In the genomic region with DNA sequence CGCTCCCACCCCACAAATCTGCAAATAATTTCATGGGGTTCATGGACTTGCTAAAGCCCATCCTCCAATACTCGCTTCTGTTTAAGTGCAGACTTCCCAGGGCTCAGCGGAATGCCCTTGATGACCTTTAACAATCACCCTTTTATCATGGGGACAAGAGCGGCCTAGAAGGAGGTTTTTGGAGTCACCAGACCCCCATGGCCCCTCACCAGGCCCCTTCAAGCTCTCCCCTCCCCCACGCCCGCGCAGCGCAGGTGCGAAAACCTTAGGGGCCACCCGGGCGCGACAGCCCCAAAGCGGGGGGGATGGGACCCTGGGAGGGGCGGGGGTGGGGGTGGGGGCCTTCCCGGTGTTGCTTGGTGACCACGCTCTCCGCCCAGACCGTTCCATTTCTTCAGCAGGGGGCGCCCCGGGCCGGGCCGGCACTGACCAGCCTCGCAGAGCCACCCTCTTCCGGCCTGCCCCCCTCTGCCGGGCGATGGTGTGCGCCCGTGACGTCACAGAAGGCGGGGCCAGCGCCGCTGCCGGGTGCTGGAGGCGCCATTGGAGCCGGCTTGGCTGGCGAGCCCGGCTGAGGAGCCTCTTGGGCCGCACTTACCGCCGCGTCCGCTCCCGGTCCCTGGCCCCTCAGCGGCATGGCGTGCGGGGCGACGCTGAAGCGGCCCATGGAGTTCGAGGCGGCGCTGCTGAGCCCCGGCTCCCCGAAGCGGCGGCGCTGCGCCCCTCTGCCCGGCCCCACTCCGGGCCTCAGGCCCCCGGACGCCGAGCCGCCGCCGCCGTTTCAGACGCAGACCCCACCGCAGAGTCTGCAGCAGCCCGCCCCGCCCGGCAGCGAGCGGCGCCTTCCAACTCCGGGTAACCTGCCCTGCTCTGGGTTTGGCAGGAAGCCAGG, we compare ENCODE assay signal across 1 cellular context.
A peak's percentile ranks its signal among the peaks of the same experiment; 100 is the strongest.
TF ChIP-seq lines count a peak whose summit lies in the region.

A gene with protein sequence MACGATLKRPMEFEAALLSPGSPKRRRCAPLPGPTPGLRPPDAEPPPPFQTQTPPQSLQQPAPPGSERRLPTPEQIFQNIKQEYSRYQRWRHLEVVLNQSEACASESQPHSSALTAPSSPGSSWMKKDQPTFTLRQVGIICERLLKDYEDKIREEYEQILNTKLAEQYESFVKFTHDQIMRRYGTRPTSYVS (plus strand): TSS at position 531 of the 892 bp plus-strand sequence. CDS start 105 bp downstream, at position 636.

TF ChIP-seq in GM12878, 131 proteins besides CTCF, POLR2A, EP300 and RAD21 (continued from another document and continues in another):
- TF ChIP-seq, protein P1, sequence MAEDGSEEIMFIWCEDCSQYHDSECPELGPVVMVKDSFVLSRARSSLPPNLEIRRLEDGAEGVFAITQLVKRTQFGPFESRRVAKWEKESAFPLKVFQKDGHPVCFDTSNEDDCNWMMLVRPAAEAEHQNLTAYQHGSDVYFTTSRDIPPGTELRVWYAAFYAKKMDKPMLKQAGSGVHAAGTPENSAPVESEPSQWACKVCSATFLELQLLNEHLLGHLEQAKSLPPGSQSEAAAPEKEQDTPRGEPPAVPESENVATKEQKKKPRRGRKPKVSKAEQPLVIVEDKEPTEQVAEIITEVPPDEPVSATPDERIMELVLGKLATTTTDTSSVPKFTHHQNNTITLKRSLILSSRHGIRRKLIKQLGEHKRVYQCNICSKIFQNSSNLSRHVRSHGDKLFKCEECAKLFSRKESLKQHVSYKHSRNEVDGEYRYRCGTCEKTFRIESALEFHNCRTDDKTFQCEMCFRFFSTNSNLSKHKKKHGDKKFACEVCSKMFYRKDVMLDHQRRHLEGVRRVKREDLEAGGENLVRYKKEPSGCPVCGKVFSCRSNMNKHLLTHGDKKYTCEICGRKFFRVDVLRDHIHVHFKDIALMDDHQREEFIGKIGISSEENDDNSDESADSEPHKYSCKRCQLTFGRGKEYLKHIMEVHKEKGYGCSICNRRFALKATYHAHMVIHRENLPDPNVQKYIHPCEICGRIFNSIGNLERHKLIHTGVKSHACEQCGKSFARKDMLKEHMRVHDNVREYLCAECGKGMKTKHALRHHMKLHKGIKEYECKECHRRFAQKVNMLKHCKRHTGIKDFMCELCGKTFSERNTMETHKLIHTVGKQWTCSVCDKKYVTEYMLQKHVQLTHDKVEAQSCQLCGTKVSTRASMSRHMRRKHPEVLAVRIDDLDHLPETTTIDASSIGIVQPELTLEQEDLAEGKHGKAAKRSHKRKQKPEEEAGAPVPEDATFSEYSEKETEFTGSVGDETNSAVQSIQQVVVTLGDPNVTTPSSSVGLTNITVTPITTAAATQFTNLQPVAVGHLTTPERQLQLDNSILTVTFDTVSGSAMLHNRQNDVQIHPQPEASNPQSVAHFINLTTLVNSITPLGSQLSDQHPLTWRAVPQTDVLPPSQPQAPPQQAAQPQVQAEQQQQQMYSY (CRISPR knock-in tag; IDR thresholded peaks at IDR 0.05), result no peak
- TF ChIP-seq HCFC1 (IDR thresholded peaks at IDR 0.05; ENCODE audit: low read length) (peak; percentile 38), ZNF24 (IDR thresholded peaks at IDR 0.05) (no peak), ZNF384 (IDR thresholded peaks at IDR 0.05; ENCODE audit: borderline replicate concordance, low read depth, low read length) (no peak), CHD2 (IDR thresholded peaks at IDR 0.05; ENCODE audit: borderline replicate concordance, low read depth, low read length) (peak; percentile 83), CREM (IDR thresholded peaks at IDR 0.05; ENCODE audit: low read depth) (peak; percentile 96), ZSCAN29 (IDR thresholded peaks at IDR 0.05) (peak; percentile 35; the same call in 1 of the 2 replicates), JUND (IDR thresholded peaks at IDR 0.05; ENCODE audit: low read depth, low read length) (peak; percentile 100), BACH1 (IDR thresholded peaks at IDR 0.05; ENCODE audit: borderline replicate concordance) (peak; percentile 91), RB1 (IDR thresholded peaks at IDR 0.05; ENCODE audit: borderline replicate concordance) (peak; percentile 80), ATF7 (IDR thresholded peaks at IDR 0.05; ENCODE audit: low read depth) (peak; percentile 98), SRF (IDR thresholded peaks at IDR 0.05; ENCODE audit: low read depth in 2 of 2, low read length in 2 of 2) (0 out of 4 replicates have a peak, but pooled peaks of 1 of the 2 experiments have one; percentile 4), TCF12 (IDR thresholded peaks at IDR 0.05; ENCODE audit: low read depth, low read length) (peak; percentile 73; the same call in 1 of the 2 replicates), RCOR1 (conservative IDR thresholded peaks at IDR 0.05; ENCODE audit: low read depth, low read length) (no peak), EED (IDR thresholded peaks at IDR 0.05; ENCODE audit: low read depth) (no peak), RELA (IDR thresholded peaks at IDR 0.05; ENCODE audit: borderline replicate concordance, partially characterized antibody) (peak; percentile 77), IKZF1 (conservative IDR thresholded peaks at IDR 0.05) (peak; percentile 88), SMC3 (IDR thresholded peaks at IDR 0.05; ENCODE audit: borderline replicate concordance, low read length) (0 out of 2 replicates have a peak, but pooled peaks have one; percentile 20), CBFB (IDR thresholded peaks at IDR 0.05; ENCODE audit: low read depth) (0 out of 2 replicates have a peak, but pooled peaks have one; percentile 34), BRCA1 (IDR thresholded peaks at IDR 0.05; ENCODE audit: low read depth, low read length) (peak; percentile 55), ESRRA (IDR thresholded peaks at IDR 0.05; ENCODE audit: low read length) (no peak; the same call in 1 of the 2 replicates), NFXL1 (IDR thresholded peaks at IDR 0.05; ENCODE audit: borderline replicate concordance) (peak; percentile 70; the same call in 1 of the 2 replicates), CBX5 (IDR thresholded peaks at IDR 0.05; ENCODE audit: low read depth) (no peak), JUNB (IDR thresholded peaks at IDR 0.05) (peak; percentile 14; the same call in 1 of the 2 replicates), CHD4 (IDR thresholded peaks at IDR 0.05) (no peak), IKZF2 (IDR thresholded peaks at IDR 0.05) (no peak), E2F8 (IDR thresholded peaks at IDR 0.05; ENCODE audit: low read depth, partially characterized antibody) (no peak), RELB (IDR thresholded peaks at IDR 0.05; ENCODE audit: low read depth) (no peak), E2F4 (IDR thresholded peaks at IDR 0.05; ENCODE audit: low read depth, low read length) (no peak), ZNF274 (IDR thresholded peaks at IDR 0.05; ENCODE audit: insufficient read depth, insufficient read length) (no peak), ELK1 (IDR thresholded peaks at IDR 0.05; ENCODE audit: low read depth, low read length) (peak; percentile 94), ASH2L (IDR thresholded peaks at IDR 0.05; ENCODE audit: borderline replicate concordance, low read depth) (no peak), ZNF687 (IDR thresholded peaks at IDR 0.05) (peak; percentile 64), MEF2B (IDR thresholded peaks at IDR 0.05; ENCODE audit: partially characterized antibody, poor library complexity, severe bottlenecking) (peak; percentile 18)
- TF ChIP-seq, protein P2, sequence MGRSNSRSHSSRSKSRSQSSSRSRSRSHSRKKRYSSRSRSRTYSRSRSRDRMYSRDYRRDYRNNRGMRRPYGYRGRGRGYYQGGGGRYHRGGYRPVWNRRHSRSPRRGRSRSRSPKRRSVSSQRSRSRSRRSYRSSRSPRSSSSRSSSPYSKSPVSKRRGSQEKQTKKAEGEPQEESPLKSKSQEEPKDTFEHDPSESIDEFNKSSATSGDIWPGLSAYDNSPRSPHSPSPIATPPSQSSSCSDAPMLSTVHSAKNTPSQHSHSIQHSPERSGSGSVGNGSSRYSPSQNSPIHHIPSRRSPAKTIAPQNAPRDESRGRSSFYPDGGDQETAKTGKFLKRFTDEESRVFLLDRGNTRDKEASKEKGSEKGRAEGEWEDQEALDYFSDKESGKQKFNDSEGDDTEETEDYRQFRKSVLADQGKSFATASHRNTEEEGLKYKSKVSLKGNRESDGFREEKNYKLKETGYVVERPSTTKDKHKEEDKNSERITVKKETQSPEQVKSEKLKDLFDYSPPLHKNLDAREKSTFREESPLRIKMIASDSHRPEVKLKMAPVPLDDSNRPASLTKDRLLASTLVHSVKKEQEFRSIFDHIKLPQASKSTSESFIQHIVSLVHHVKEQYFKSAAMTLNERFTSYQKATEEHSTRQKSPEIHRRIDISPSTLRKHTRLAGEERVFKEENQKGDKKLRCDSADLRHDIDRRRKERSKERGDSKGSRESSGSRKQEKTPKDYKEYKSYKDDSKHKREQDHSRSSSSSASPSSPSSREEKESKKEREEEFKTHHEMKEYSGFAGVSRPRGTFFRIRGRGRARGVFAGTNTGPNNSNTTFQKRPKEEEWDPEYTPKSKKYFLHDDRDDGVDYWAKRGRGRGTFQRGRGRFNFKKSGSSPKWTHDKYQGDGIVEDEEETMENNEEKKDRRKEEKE (IDR thresholded peaks at IDR 0.05), result peak; percentile 92
- TF ChIP-seq, protein P3, sequence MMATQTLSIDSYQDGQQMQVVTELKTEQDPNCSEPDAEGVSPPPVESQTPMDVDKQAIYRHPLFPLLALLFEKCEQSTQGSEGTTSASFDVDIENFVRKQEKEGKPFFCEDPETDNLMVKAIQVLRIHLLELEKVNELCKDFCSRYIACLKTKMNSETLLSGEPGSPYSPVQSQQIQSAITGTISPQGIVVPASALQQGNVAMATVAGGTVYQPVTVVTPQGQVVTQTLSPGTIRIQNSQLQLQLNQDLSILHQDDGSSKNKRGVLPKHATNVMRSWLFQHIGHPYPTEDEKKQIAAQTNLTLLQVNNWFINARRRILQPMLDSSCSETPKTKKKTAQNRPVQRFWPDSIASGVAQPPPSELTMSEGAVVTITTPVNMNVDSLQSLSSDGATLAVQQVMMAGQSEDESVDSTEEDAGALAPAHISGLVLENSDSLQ (IDR thresholded peaks at IDR 0.05), result no peak
